In genomic region chr2:36713300-36713699, GRCh38 we compare ENCODE assay signal across 1 cellular context.
TF ChIP-seq lines count a peak whose summit lies in the region.

No MANE protein-coding gene starts in this region.

TF ChIP-seq in GM23338, 12 proteins besides CTCF, POLR2A, EP300 and RAD21 (continued from another document):
- TF ChIP-seq ETS1 (IDR thresholded peaks at IDR 0.05) (no peak), EZH2phosphoT487 (IDR thresholded peaks at IDR 0.05; ENCODE audit: unreplicated experiment) (no peak), ZNF114 (CRISPR knock-in tag; IDR thresholded peaks at IDR 0.05) (no peak), ZNF462 (CRISPR knock-in tag; IDR thresholded peaks at IDR 0.05) (no peak), STAT1 (IDR thresholded peaks at IDR 0.05; ENCODE audit: unreplicated experiment) (no peak), CREB1 (CRISPR knock-in tag; IDR thresholded peaks at IDR 0.05; ENCODE audit: low read depth) (no peak), NANOG (IDR thresholded peaks at IDR 0.05; ENCODE audit: borderline replicate concordance) (no peak), EZH2 (IDR thresholded peaks at IDR 0.05; ENCODE audit: low read depth, unreplicated experiment) (no peak)
